ENCODE assay signal across 17 cellular contexts in genomic region chr15:61421938-61422337, GRCh38.
DNase-seq lines count a peak whose midpoint lies in the region; ATAC-seq and TF ChIP-seq lines count a peak whose summit lies in the region.
"Had no signal": no experiment of that assay in that cellular context is flagged by ENCODE, and none has a peak within 500 bp of the region (broad histone marks: within the 10 kb centered on the region; RNA-seq: fewer than 3 reads in every experiment).

No MANE protein-coding gene starts in this region.

- peak; percentile 62 for TF ChIP-seq POLR2A in right lobe of liver (IDR thresholded peaks at IDR 0.05)

- H3K27ac ChIP-seq in RWPE2 (ENCODE audit: poor library complexity, severe bottlenecking) (no peak overlapping the region), hepatocyte (peak overlapping the region; percentile 51), right lobe of liver (peak overlapping the region; percentile 58 to 93 (median 86))
- H3K27ac ChIP-seq: A549 had no signal

- no peaks in the 10 kb centered on the region for H4K20me1 ChIP-seq in hepatocyte (ENCODE audit: insufficient read depth, poor library complexity, severe bottlenecking)

- TF ChIP-seq CTCF in RWPE2 (IDR thresholded peaks at IDR 0.05; ENCODE audit: poor library complexity, severe bottlenecking): no peak
- TF ChIP-seq CTCF in hepatocyte (IDR thresholded peaks at IDR 0.05; ENCODE audit: poor library complexity): no peak
- no peak for TF ChIP-seq CTCF in right lobe of liver (IDR thresholded peaks at IDR 0.05)

- no peak overlapping the region for H2AFZ ChIP-seq in hepatocyte

- H3K4me3 ChIP-seq in RWPE2 (ENCODE audit: severe bottlenecking) (no peak overlapping the region), hepatocyte (no peak overlapping the region), right lobe of liver (no peak overlapping the region)
- H3K4me3 ChIP-seq: A549 had no signal

- intact Hi-C loops in right lobe of liver (cut with DNase I): no loop called here

- no peaks in the 10 kb centered on the region for H3K79me2 ChIP-seq in hepatocyte

- peak; percentile 24; the same call in 1 of the 3 replicates for ATAC-seq in RWPE2 (ENCODE audit: low read depth)
- ATAC-seq in right lobe of liver: peak; percentile 82 to 94 (median 88)
- no peak for ATAC-seq in GM19463 (IDR thresholded peaks at IDR 0.05; ENCODE audit: unreplicated experiment)
- ATAC-seq: CD8-positive, alpha-beta T cell had no signal

- H3K4me2 ChIP-seq in hepatocyte: no peak overlapping the region
- H3K4me2 ChIP-seq: A549 had no signal

- H3K36me3 ChIP-seq in RWPE2 (ENCODE audit: low read depth) (no peaks in the 10 kb centered on the region), hepatocyte (replicated peaks; ENCODE audit: insufficient read depth, low read depth) (no peaks in the 10 kb centered on the region), right lobe of liver (no peaks in the 10 kb centered on the region)
- H3K36me3 ChIP-seq: BE2C had no signal

- WGBS in hepatocyte (ENCODE audit: low lambda C conversion rate, missing lambda C conversion rate): 20% methylated on average over 1 of the region's 1 CpG
- 5% methylated on average over 1 of the region's 1 CpG for WGBS in right lobe of liver (ENCODE audit: insufficient coverage, low coverage, low lambda C conversion rate, missing lambda C conversion rate)

- H3K9me3 ChIP-seq in RWPE2 (ENCODE audit: severe bottlenecking) (no peaks in the 10 kb centered on the region), hepatocyte (ENCODE audit: low read depth) (no peaks in the 10 kb centered on the region), right lobe of liver (no peaks in the 10 kb centered on the region)
- H3K9me3 ChIP-seq: A549, BE2C had no signal

- DNase-seq in HuH-7.5 (ENCODE audit: low spot score) (peak; percentile 10), RWPE2 (ENCODE audit: low spot score) (no peak), hepatocyte (ENCODE audit: low spot score) (peak; percentile 19), right lobe of liver (peak in 1 of 3 donors; percentile 73), NCI-H187 treated with DMSO at 0.1 percent for 48 hours (lab: John Stamatoyannopoulos, UW) (no peak), cerebellar nuclear complex (lab: John Stamatoyannopoulos, UW) (no peak), iPS-NIHi7 (ENCODE audit: extremely low spot score) (no peak)
- DNase-seq: BE2C; CD8-positive, alpha-beta T cell; COR-L47; DMS153; DMS79 treated with DMSO at 0.1 percent for 48 hours; EL; GOT3; H9 had no signal

- H3K4me1 ChIP-seq in RWPE2 (ENCODE audit: insufficient read depth, poor library complexity, severe bottlenecking) (no peaks in the 10 kb centered on the region), hepatocyte (ENCODE audit: insufficient read depth) (no peaks in the 10 kb centered on the region), right lobe of liver (peaks cover 0 to 44% (median 15%) of the 10 kb centered on the region in 4 donors)
- H3K4me1 ChIP-seq: A549 had no signal

- H3K27me3 ChIP-seq in RWPE2 (ENCODE audit: insufficient read depth, poor library complexity, severe bottlenecking) (peaks cover 52% of the 10 kb centered on the region), hepatocyte (no peaks in the 10 kb centered on the region), right lobe of liver (no peaks in the 10 kb centered on the region)
- H3K27me3 ChIP-seq: BE2C had no signal

- no peaks in the 10 kb centered on the region for H3K9me2 ChIP-seq in hepatocyte (replicated peaks; ENCODE audit: insufficient read depth)

Comparison
In these comparisons a context has a peak if more than half of its experiments do, and no peak if none do; other contexts are left out.
1. DNase-seq: peak in HuH-7.5 (single experiment) and hepatocyte (single experiment); none in RWPE2 (single experiment), NCI-H187 treated with DMSO at 0.1 percent for 48 hours (single experiment), cerebellar nuclear complex (0 of 2) and iPS-NIHi7 (single experiment).